In the genomic region with DNA sequence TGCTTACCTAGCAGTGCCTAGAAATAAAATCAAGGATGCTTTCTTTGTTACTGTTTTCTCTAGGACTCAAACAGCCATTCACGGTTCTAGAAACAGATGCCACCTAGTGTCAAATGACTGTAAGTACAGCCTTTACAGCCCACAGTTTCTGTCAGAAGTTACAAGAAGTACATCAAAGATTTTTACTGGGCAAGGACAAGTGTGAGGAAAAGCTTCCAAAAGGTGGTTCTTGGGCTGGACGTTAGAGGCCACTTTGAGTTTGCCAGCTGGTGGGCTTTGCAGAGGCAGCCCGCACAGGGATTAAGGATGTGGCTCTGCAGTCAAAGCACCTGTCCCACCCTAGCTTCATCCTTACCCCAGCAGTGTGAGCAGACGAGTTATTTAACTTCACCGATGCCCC, we compare ENCODE assay signal across 8 cellular contexts. TPM values are rescaled to one million over a fixed set of nuclear protein-coding genes. Genes with fewer than 3 reads are reported as not detected.
DNase-seq lines count a peak whose midpoint lies in the region; ATAC-seq and TF ChIP-seq lines count a peak whose summit lies in the region.

No MANE protein-coding gene starts in this region.

- H3K56ac ChIP-seq in IMR-90 (ENCODE audit: extremely low read depth, insufficient read depth, low read length) = no peak overlapping the region

- DNase-seq in DMS79 treated with DMSO at 0.1 percent for 48 hours (lab: John Stamatoyannopoulos, UW) (peak; percentile 74), IMR-90 (peak; percentile 69), NOMO-1 treated with dmso at 0.1 percent for 144 hours (lab: John Stamatoyannopoulos, UW; ENCODE audit: unreplicated experiment) (peak; percentile 31), mammary epithelial cell (peak; percentile 44), kidney epithelial cell (ENCODE audit: low read depth) (peak; percentile 32), tibial artery (no peak)

- no peak overlapping the region for H2BK20ac ChIP-seq in IMR-90 (ENCODE audit: low read depth, low read length)

- WGBS in IMR-90 (ENCODE audit: extremely low coverage in 2 of 2, insufficient read length in 1 of 2), 2 experiments = 20% methylated on average over 1 of the region's 5 CpGs; no CpG with 5 or more reads in 1 of the 2 experiments
- 46% methylated on average over 5 of the region's 5 CpGs for WGBS in mammary epithelial cell (ENCODE audit: low coverage, missing lambda C conversion rate)

- CTCF ChIA-PET in IMR-90 (lab: Yijun Ruan, JAX) = interaction anchor here (0.7 to 1.0 kb wide), 2 partner anchors 8 to 56 kb away, joined by 3 to 7 read pairs; no protein-coding TSS in a partner anchor
- CTCF ChIA-PET in mammary epithelial cell (lab: Charles Lee; ENCODE audit: low non-redundant PET) = no interaction called here

- dilution Hi-C loops in IMR-90 (cut with HindIII; ENCODE audit: low sequenced_read_pairs, unreplicated experiment) = no loop called here
- dilution Hi-C loops in mammary epithelial cell (cut with HindIII; ENCODE audit: low sequenced_read_pairs) = no loop called here

- no peak overlapping the region for H3K14ac ChIP-seq in IMR-90 (replicated peaks; ENCODE audit: low read depth, low read length)

- H2AK9ac ChIP-seq in IMR-90 (replicated peaks; ENCODE audit: low read depth, low read length, poor library complexity) = no peak overlapping the region

- H4K91ac ChIP-seq in IMR-90 (ENCODE audit: insufficient read depth, low read depth, low read length) = no peak overlapping the region

- peaks cover 9 to 71% of the 10 kb centered on the region in 2 experiments for H3K79me1 ChIP-seq in IMR-90 (ENCODE audit: low read depth in 1 of 2, low read length in 2 of 2)

- H2AFZ ChIP-seq in IMR-90 (replicated peaks; ENCODE audit: low read length, poor library complexity) (no peak overlapping the region), mammary epithelial cell (ENCODE audit: low read depth, low read length) (no peak overlapping the region)

- POLR2A ChIA-PET in IMR-90 (lab: Charles Lee; ENCODE audit: unreplicated experiment) = no interaction called here

- in situ Hi-C loops in IMR-90 (cut with MboI; ENCODE audit: low sequenced_read_pairs) = no loop called here
- in situ Hi-C loops in mammary epithelial cell (cut with MboI; ENCODE audit: low sequenced_read_pairs in 2 of 2) = no loop called here

- H3K36me3 ChIP-seq in IMR-90 (ENCODE audit: control insufficient read depth, insufficient read depth, low read length) (no peaks in the 10 kb centered on the region), mammary epithelial cell (ENCODE audit: insufficient read depth, low read length) (no peaks in the 10 kb centered on the region), kidney epithelial cell (ENCODE audit: control insufficient read depth, insufficient read depth, low read length) (no peaks in the 10 kb centered on the region), tibial artery (no peaks in the 10 kb centered on the region)

- peaks cover 100% of the 10 kb centered on the region for H4K20me1 ChIP-seq in IMR-90 (ENCODE audit: insufficient read depth, low read length)
- H4K20me1 ChIP-seq in mammary epithelial cell (ENCODE audit: insufficient read depth, low read length) = peaks cover 7% of the 10 kb centered on the region

- no peak overlapping the region for H2BK120ac ChIP-seq in IMR-90 (ENCODE audit: low read depth, low read length)

- H3K9me3 ChIP-seq in IMR-90 (ENCODE audit: control insufficient read depth, insufficient read depth, low read length) = no peaks in the 10 kb centered on the region
- H3K9me3 ChIP-seq in mammary epithelial cell (replicated peaks; ENCODE audit: insufficient read depth, low read length) = no peaks in the 10 kb centered on the region
- no peaks in the 10 kb centered on the region for H3K9me3 ChIP-seq in tibial artery

- TF ChIP-seq RAD21 in IMR-90 (IDR thresholded peaks at IDR 0.05; ENCODE audit: low read length) = peak; percentile 65

- peaks cover 7% of the 10 kb centered on the region for H3K4me1 ChIP-seq in IMR-90 (ENCODE audit: control insufficient read depth, insufficient read depth, low read length)
- peaks cover 11% of the 10 kb centered on the region for H3K4me1 ChIP-seq in mammary epithelial cell (ENCODE audit: insufficient read depth, low read length)
- peaks cover 0 to 73% (median 33%) of the 10 kb centered on the region in 4 donors for H3K4me1 ChIP-seq in tibial artery

- intact Hi-C loops in IMR-90 (cut with micrococcal nuclease) (loop anchor here (5.0 kb wide), 3 partner anchors 84 to 194 kb away; partner anchors contain the start of genes ALDH3B1 and CHKA), mammary epithelial cell (cut with micrococcal nuclease) (loop anchor here (5.0 kb wide), 2 partner anchors 84 to 241 kb away; partner anchors contain the start of gene CHKA), tibial artery (cut with DNase I; ENCODE audit: low total_unique reads) (loop anchor here (5.0 kb wide), 1 partner anchor 241 kb away; no protein-coding TSS in a partner anchor)

- H3K27ac ChIP-seq in IMR-90 (ENCODE audit: insufficient read depth, low read length) = no peak overlapping the region
- H3K27ac ChIP-seq in mammary epithelial cell (ENCODE audit: insufficient read depth, low read depth, low read length) = no peak overlapping the region
- H3K27ac ChIP-seq in tibial artery = no peak overlapping the region

- no peak overlapping the region for H2AK5ac ChIP-seq in IMR-90 (ENCODE audit: low read depth, low read length)

- ATAC-seq in IMR-90 (ENCODE audit: low read depth) = peak; percentile 73
- ATAC-seq in HG02870 (IDR thresholded peaks at IDR 0.05; ENCODE audit: unreplicated experiment) = no peak
- ATAC-seq in HG03565 (IDR thresholded peaks at IDR 0.05; ENCODE audit: unreplicated experiment) = no peak

- TF ChIP-seq CTCF in IMR-90 (conservative IDR thresholded peaks at IDR 0.05; ENCODE audit: low read depth, low read length) (peak; percentile 79), mammary epithelial cell (conservative IDR thresholded peaks at IDR 0.05 in 1 of 2, IDR thresholded peaks at IDR 0.05 in 1 of 2; ENCODE audit: extremely low read depth in 1 of 2, insufficient read depth in 1 of 2, low read depth in 1 of 2, low read length in 2 of 2) (peak; percentile 76 to 96), kidney epithelial cell (IDR thresholded peaks at IDR 0.05; ENCODE audit: insufficient read depth, low read length, poor library complexity, severe bottlenecking) (peak; percentile 75), tibial artery (IDR thresholded peaks at IDR 0.05) (peak; percentile 77 to 81)

- H2BK5ac ChIP-seq in IMR-90 (ENCODE audit: low read depth, low read length, poor library complexity, severe bottlenecking) = no peak overlapping the region

- H3K9ac ChIP-seq in IMR-90 (ENCODE audit: low read depth, low read length) (no peak overlapping the region), mammary epithelial cell (ENCODE audit: insufficient read depth, low read length) (no peak overlapping the region)

- H3K4me3 ChIP-seq in IMR-90 (ENCODE audit: insufficient read depth, low read depth, low read length) (no peak overlapping the region), mammary epithelial cell (replicated peaks in 1 of 3; ENCODE audit: insufficient read depth in 1 of 3, low read depth in 2 of 3, low read length in 3 of 3) (no peak overlapping the region), kidney epithelial cell (ENCODE audit: low read depth, low read length) (no peak overlapping the region), tibial artery (no peak overlapping the region)

- H3K9me1 ChIP-seq in IMR-90 (ENCODE audit: insufficient read depth, low read length) = peaks cover 7% of the 10 kb centered on the region

- no peak for TF ChIP-seq POLR2A in IMR-90 (IDR thresholded peaks at IDR 0.05; ENCODE audit: low read depth, low read length)

- H2BK15ac ChIP-seq in IMR-90 (ENCODE audit: low read depth, low read length) = no peak overlapping the region

- no peak overlapping the region for H3K18ac ChIP-seq in IMR-90 (ENCODE audit: low read depth, low read length)

- H3K27me3 ChIP-seq in IMR-90 (ENCODE audit: control insufficient read depth, insufficient read depth, low read length) = no peaks in the 10 kb centered on the region
- no peaks in the 10 kb centered on the region for H3K27me3 ChIP-seq in mammary epithelial cell (ENCODE audit: insufficient read depth, low read length)
- H3K27me3 ChIP-seq in kidney epithelial cell (ENCODE audit: control insufficient read depth, insufficient read depth, low read length) = no peaks in the 10 kb centered on the region
- no peaks in the 10 kb centered on the region for H3K27me3 ChIP-seq in tibial artery

- H3K23ac ChIP-seq in IMR-90 (ENCODE audit: low read depth, low read length) = no peak overlapping the region

- H3K79me2 ChIP-seq in mammary epithelial cell (ENCODE audit: insufficient read depth, low read length) = peaks cover 99% of the 10 kb centered on the region

- no peak overlapping the region for H4K8ac ChIP-seq in IMR-90 (ENCODE audit: low read depth in 2 of 2, low read length in 2 of 2)

- BruUV-seq in IMR-90 (replicated peaks; lab: Mats Ljungman, UMichigan) = no TSS peak
- BruUV-seq in mammary epithelial cell (replicated peaks; lab: Mats Ljungman, UMichigan) = no TSS peak

- H3K4ac ChIP-seq in IMR-90 (ENCODE audit: low read depth, low read length) = no peak overlapping the region

- no peak overlapping the region for H4K5ac ChIP-seq in IMR-90 (ENCODE audit: low read depth, low read length)

- H3K4me2 ChIP-seq in IMR-90 (ENCODE audit: low read depth, low read length) = no peak overlapping the region
- no peak overlapping the region for H3K4me2 ChIP-seq in mammary epithelial cell (ENCODE audit: insufficient read depth, low read depth, low read length)

TF ChIP-seq in IMR-90, 13 proteins besides CTCF, POLR2A, EP300 and RAD21:
- peak; percentile 58 for TF ChIP-seq SMC3 (IDR thresholded peaks at IDR 0.05; ENCODE audit: low read depth, low read length)
- TF ChIP-seq ELK1 (IDR thresholded peaks at IDR 0.05; ENCODE audit: borderline replicate concordance, low read depth, low read length) = no peak
- no peak for TF ChIP-seq NFE2L2 (IDR thresholded peaks at IDR 0.05; ENCODE audit: low read depth, low read length)

RNA-seq across cellular contexts. Expression of gene KMT5B, which starts 6.9 kb away (rescaled TPM):
- 13.4 and 26.1 TPM in 2 replicates for total RNA-seq in IMR-90 (2012; rRNA removed)
- polyA plus RNA-seq in IMR-90 (2012; rRNA removed) = 9.6 and 11.2 TPM in 2 replicates
- 2.9 and 4.4 TPM in 2 replicates for polyA plus RNA-seq in IMR-90 (2012; cell fraction: cytosol; rRNA removed)
- 5.9 and 30.5 TPM in 2 replicates for polyA plus RNA-seq in IMR-90 (2012; cell fraction: nucleus; rRNA removed; ENCODE audit: low replicate concordance)
- total RNA-seq in mammary epithelial cell = 10 to 100 TPM; 23.0 to 29.7 TPM
- 6.4 TPM for polyA plus RNA-seq in mammary epithelial cell
- 5.3 TPM for polyA minus RNA-seq in mammary epithelial cell
- total RNA-seq in kidney epithelial cell = 24.8 and 25.7 TPM in 2 replicates

Comparison
In these comparisons a context has a peak if more than half of its experiments do, and no peak if none do; other contexts are left out.
1. DNase-seq: peak in DMS79 treated with DMSO at 0.1 percent for 48 hours (single experiment), IMR-90 (single experiment), NOMO-1 treated with dmso at 0.1 percent for 144 hours (single experiment), mammary epithelial cell (single experiment) and kidney epithelial cell (single experiment); none in tibial artery (0 of 2).
2. Peak in every context shown above with its lines, with median percentiles within 50 percentile points of each other: CTCF ChIP-seq.